ENCODE assay signal across 11 cellular contexts in genomic region chr12:124941170-124941527, GRCh38. TPM values are rescaled to one million over a fixed set of nuclear protein-coding genes. Genes with fewer than 3 reads are reported as not detected.
A peak's percentile ranks its signal among the peaks of the same experiment; 100 is the strongest.
DNase-seq lines count a peak whose midpoint lies in the region; ATAC-seq and TF ChIP-seq lines count a peak whose summit lies in the region.
"Had no signal": no experiment of that assay in that cellular context is flagged by ENCODE, and none has a peak within 500 bp of the region (broad histone marks: within the 10 kb centered on the region; RNA-seq: fewer than 3 reads in every experiment).

No MANE protein-coding gene starts in this region.

- BruUV-seq in OCI-LY7 (replicated peaks; lab: Mats Ljungman, UMichigan) = no TSS peak

- no peaks in the 10 kb centered on the region for H3K9me2 ChIP-seq in OCI-LY7 (ENCODE audit: insufficient read depth, low read length)

- DNase-seq in CD4-positive, alpha-beta memory T cell = no peak
- DNase-seq in OCI-LY7 (ENCODE audit: low spot score) = no peak
- no peak for DNase-seq in fibroblast of mammary gland (ENCODE audit: low read depth)
- DNase-seq in retinal pigment epithelial cell (ENCODE audit: low read depth) = no peak
- no peak for DNase-seq in activated CD8-positive, alpha-beta T cell treated with anti-CD3 and anti-CD28 coated beads, Interleukin-2, amount 10 ng/mL, durations not matched to agents 7 days and 5 days
- no peak for DNase-seq in SIG-M5 (lab: John Stamatoyannopoulos, UW)
- no peak for DNase-seq in DMS79 (lab: John Stamatoyannopoulos, UW)
- DNase-seq: effector CD8-positive, alpha-beta T cell; NCI-H510A treated with DMSO at 0.1 percent for 48 hours had no signal

- no peaks in the 10 kb centered on the region for H3K36me3 ChIP-seq in CD4-positive, alpha-beta memory T cell (ENCODE audit: insufficient read depth, low read length)
- H3K36me3 ChIP-seq in OCI-LY7 (ENCODE audit: insufficient read depth, low read length) = peaks cover 16% of the 10 kb centered on the region; the same call in 1 of the 2 replicates

- peak overlapping the region; percentile 81 for H3K4me2 ChIP-seq in OCI-LY7 (ENCODE audit: low read length)

- intact Hi-C loops in CD4-positive, alpha-beta memory T cell (cut with micrococcal nuclease) = no loop called here
- intact Hi-C loops in OCI-LY7 (cut with micrococcal nuclease; ENCODE audit: unreplicated experiment) = no loop called here

- peaks cover 0 to 9% (median 6%) of the 10 kb centered on the region in 4 donors for H3K4me1 Mint-ChIP-seq in CD4-positive, alpha-beta memory T cell
- peaks cover 24% of the 10 kb centered on the region for H3K4me1 Mint-ChIP-seq in activated CD8-positive, alpha-beta T cell treated with anti-CD3 and anti-CD28 coated beads, Interleukin-2, amount 10 ng/mL, durations not matched to agents 7 days and 5 days (ENCODE audit: low read depth)
- H3K4me1 Mint-ChIP-seq: nephron progenitor cell had no signal

- no peak overlapping the region for H3K4me3 Mint-ChIP-seq in CD4-positive, alpha-beta memory T cell
- H3K4me3 Mint-ChIP-seq in activated CD8-positive, alpha-beta T cell treated with anti-CD3 and anti-CD28 coated beads, Interleukin-2, amount 10 ng/mL, durations not matched to agents 7 days and 5 days = no peak overlapping the region
- H3K4me3 Mint-ChIP-seq: nephron progenitor cell had no signal

- H3K27me3 ChIP-seq in CD4-positive, alpha-beta memory T cell (ENCODE audit: insufficient read depth, low read length) = no peaks in the 10 kb centered on the region

- H3K36me3 Mint-ChIP-seq in CD4-positive, alpha-beta memory T cell = peaks cover 5 to 11% of the 10 kb centered on the region in 2 donors
- peaks cover 12% of the 10 kb centered on the region for H3K36me3 Mint-ChIP-seq in activated CD8-positive, alpha-beta T cell treated with anti-CD3 and anti-CD28 coated beads, Interleukin-2, amount 10 ng/mL, durations not matched to agents 7 days and 5 days (ENCODE audit: low read depth)

- peaks cover 30% of the 10 kb centered on the region for H3K4me1 ChIP-seq in CD4-positive, alpha-beta memory T cell (ENCODE audit: insufficient read depth, low read length)
- peaks cover 29% of the 10 kb centered on the region for H3K4me1 ChIP-seq in OCI-LY7 (ENCODE audit: insufficient read depth, low read length, poor library complexity, severe bottlenecking)

- POLR2A ChIA-PET in CD4-positive, alpha-beta memory T cell (lab: Charles Lee; ENCODE audit: partially characterized antibody) = interaction anchor here (0.7 to 14.8 kb wide), 11 partner anchors 10 to 57 kb away, joined by 3 to 836 read pairs (median 9); partner anchors contain the start of genes BRI3BP, DHX37 and UBC
- POLR2A ChIA-PET in OCI-LY7 (lab: Charles Lee) = interaction anchor here (0.6 to 10.3 kb wide), 4 partner anchors 22 to 62 kb away, joined by 3 to 167 read pairs (median 6); partner anchors contain the start of gene UBC
- POLR2A ChIA-PET in activated CD8-positive, alpha-beta T cell treated with anti-CD3 and anti-CD28 coated beads, Interleukin-2, amount 10 ng/mL, durations not matched to agents 7 days and 5 days (lab: Charles Lee) = interaction anchor here (1.8 to 5.7 kb wide), 5 partner anchors 22 to 35 kb away, joined by 6 to 134 read pairs (median 12); partner anchors contain the start of gene UBC

- CTCF ChIA-PET in CD4-positive, alpha-beta memory T cell (lab: Charles Lee; ENCODE audit: partially characterized antibody) = interaction anchor here (0.6 to 16.8 kb wide), 10 partner anchors 10 to 71 kb away, joined by 3 to 898 read pairs (median 5); partner anchors contain the start of genes BRI3BP and UBC
- CTCF ChIA-PET in OCI-LY7 (lab: Charles Lee; ENCODE audit: unreplicated experiment) = interaction anchor here (1.5 to 4.3 kb wide), 5 partner anchors 21 to 39 kb away, joined by 4 to 21 read pairs (median 5); partner anchors contain the start of gene UBC
- CTCF ChIA-PET in activated CD8-positive, alpha-beta T cell treated with anti-CD3 and anti-CD28 coated beads, Interleukin-2, amount 10 ng/mL, durations not matched to agents 7 days and 5 days (lab: Charles Lee) = interaction anchor here (1.0 to 12.6 kb wide), 14 partner anchors 8 to 121 kb away, joined by 3 to 391 read pairs (median 5); partner anchors contain the start of genes BRI3BP, DHX37 and UBC

- no peaks in the 10 kb centered on the region for H3K9me3 ChIP-seq in CD4-positive, alpha-beta memory T cell (ENCODE audit: control insufficient read depth in 1 of 2, low read length in 2 of 2)
- no peaks in the 10 kb centered on the region for H3K9me3 ChIP-seq in OCI-LY7 (ENCODE audit: low read length)

- no peak for TF ChIP-seq CTCF in OCI-LY7 (conservative IDR thresholded peaks at IDR 0.05; ENCODE audit: low read length)
- TF ChIP-seq CTCF in fibroblast of mammary gland (conservative IDR thresholded peaks at IDR 0.05; ENCODE audit: control insufficient read depth, insufficient read depth, low read depth, low read length) = no peak
- TF ChIP-seq CTCF in retinal pigment epithelial cell (conservative IDR thresholded peaks at IDR 0.05; ENCODE audit: low read depth, low read length) = no peak

- H3K4me3 ChIP-seq in CD4-positive, alpha-beta memory T cell (ENCODE audit: low read length in 2 of 2) = peak overlapping the region in 1 of 2 donors; percentile 82
- H3K4me3 ChIP-seq in OCI-LY7 (ENCODE audit: low read depth, low read length, poor library complexity, severe bottlenecking) = peak overlapping the region; percentile 72
- peak overlapping the region; percentile 44 for H3K4me3 ChIP-seq in fibroblast of mammary gland (ENCODE audit: control insufficient read depth, low read depth, low read length)
- peak overlapping the region; percentile 18 for H3K4me3 ChIP-seq in retinal pigment epithelial cell (ENCODE audit: low read length)

- H4K20me1 ChIP-seq in OCI-LY7 (ENCODE audit: insufficient read depth, low read length) = no peaks in the 10 kb centered on the region

- no peak for ATAC-seq in activated CD8-positive, alpha-beta T cell treated with anti-CD3 and anti-CD28 coated beads, Interleukin-2, amount 10 ng/mL, durations not matched to agents 7 days and 5 days
- ATAC-seq in GM18520 (IDR thresholded peaks at IDR 0.05; ENCODE audit: unreplicated experiment) = no peak

- peak overlapping the region; percentile 54 for H3K27ac ChIP-seq in CD4-positive, alpha-beta memory T cell (ENCODE audit: low read depth, low read length)
- peak overlapping the region; percentile 88 for H3K27ac ChIP-seq in OCI-LY7 (ENCODE audit: low read depth, low read length, poor library complexity, severe bottlenecking)

- peak overlapping the region; percentile 78; the same call in 1 of the 2 replicates for H2AFZ ChIP-seq in OCI-LY7 (ENCODE audit: low read length)

- H3K79me2 ChIP-seq in OCI-LY7 (ENCODE audit: insufficient read depth, low read depth, low read length) = no peaks in the 10 kb centered on the region

- no peaks in the 10 kb centered on the region for H3K27me3 Mint-ChIP-seq in CD4-positive, alpha-beta memory T cell
- H3K27me3 Mint-ChIP-seq in activated CD8-positive, alpha-beta T cell treated with anti-CD3 and anti-CD28 coated beads, Interleukin-2, amount 10 ng/mL, durations not matched to agents 7 days and 5 days (ENCODE audit: low read depth) = no peaks in the 10 kb centered on the region

- peak overlapping the region in 1 of 7 donors; percentile 29 for H3K27ac Mint-ChIP-seq in CD4-positive, alpha-beta memory T cell
- H3K27ac Mint-ChIP-seq in activated CD8-positive, alpha-beta T cell treated with anti-CD3 and anti-CD28 coated beads, Interleukin-2, amount 10 ng/mL, durations not matched to agents 7 days and 5 days = no peak overlapping the region
- H3K27ac Mint-ChIP-seq: nephron progenitor cell had no signal

- no peaks in the 10 kb centered on the region for H3K9me3 Mint-ChIP-seq in CD4-positive, alpha-beta memory T cell
- H3K9me3 Mint-ChIP-seq in activated CD8-positive, alpha-beta T cell treated with anti-CD3 and anti-CD28 coated beads, Interleukin-2, amount 10 ng/mL, durations not matched to agents 7 days and 5 days (ENCODE audit: insufficient read depth) = no peaks in the 10 kb centered on the region
- H3K9me3 Mint-ChIP-seq: nephron progenitor cell had no signal

RNA-seq across cellular contexts. Expression of gene UBC, which starts 26.7 kb away (rescaled TPM):
- 100 to 1,000 TPM; 858 to 878 TPM for total RNA-seq in CD4-positive, alpha-beta memory T cell
- polyA plus RNA-seq in CD4-positive, alpha-beta memory T cell = 1,000 to 10,000 TPM in 1 of 2 donors, 100 to 1,000 TPM in 1; 853 to 1,668 TPM
- total RNA-seq in OCI-LY7 (2014; rRNA removed; shearing (Covaris generic)) = 425 and 431 TPM in 2 replicates
- 616 and 682 TPM in 2 replicates for total RNA-seq in OCI-LY7 (2022)
- total RNA-seq in activated CD8-positive, alpha-beta T cell treated with anti-CD3 and anti-CD28 coated beads, Interleukin-2, amount 10 ng/mL, durations not matched to agents 7 days and 5 days = 100 to 1,000 TPM; 974 to 998 TPM

RNA-seq across cellular contexts. Expression of gene DHX37, which starts 47.8 kb away (rescaled TPM):
- 10 to 100 TPM; 26.8 to 27.2 TPM for total RNA-seq in CD4-positive, alpha-beta memory T cell
- 1 to 10 TPM; 1.1 to 3.6 TPM for polyA plus RNA-seq in CD4-positive, alpha-beta memory T cell
- total RNA-seq in OCI-LY7 (2014; rRNA removed; shearing (Covaris generic)) = 32.0 and 34.2 TPM in 2 replicates
- 25.2 and 34.5 TPM in 2 replicates for total RNA-seq in OCI-LY7 (2022)
- 10 to 100 TPM; 33.3 to 34.6 TPM for total RNA-seq in activated CD8-positive, alpha-beta T cell treated with anti-CD3 and anti-CD28 coated beads, Interleukin-2, amount 10 ng/mL, durations not matched to agents 7 days and 5 days

RNA-seq across cellular contexts. Expression of gene BRI3BP, which starts 52.3 kb away (rescaled TPM):
- 1 to 10 TPM; 8.9 to 9.5 TPM for total RNA-seq in CD4-positive, alpha-beta memory T cell
- polyA plus RNA-seq in CD4-positive, alpha-beta memory T cell = 1 to 10 TPM; 1.7 to 4.2 TPM
- total RNA-seq in OCI-LY7 (2014; rRNA removed; shearing (Covaris generic)) = 62.6 and 73.4 TPM in 2 replicates
- total RNA-seq in OCI-LY7 (2022) = 118 and 120 TPM in 2 replicates
- 10 to 100 TPM; 26.5 to 27.0 TPM for total RNA-seq in activated CD8-positive, alpha-beta T cell treated with anti-CD3 and anti-CD28 coated beads, Interleukin-2, amount 10 ng/mL, durations not matched to agents 7 days and 5 days
